27 cellular contexts compared by ENCODE assay signal in genomic region chr5:12119657-12120056, GRCh38.
"Had no signal": no experiment of that assay in that cellular context is flagged by ENCODE, and none has a peak within 500 bp of the region (broad histone marks: within the 10 kb centered on the region; RNA-seq: fewer than 3 reads in every experiment).

No MANE protein-coding gene starts in this region.

- H3K27ac Mint-ChIP-seq: dendritic cell treated with granulocyte-macrophage colony-stimulating factor and Interleukin-4, amounts not matched to agents 40 ng/mL and 50 ng/mL, for 4 days; effector memory CD8-positive, alpha-beta T cell had no signal

- H3K4me3 ChIP-seq: colonic mucosa, coronary artery, dorsolateral prefrontal cortex, esophagus muscularis mucosa, esophagus squamous epithelium, gastrocnemius medialis, gastroesophageal sphincter, heart left ventricle, heart right ventricle, hepatocyte had no signal

- H3K4me1 ChIP-seq: colonic mucosa, esophagus muscularis mucosa, esophagus squamous epithelium, foreskin keratinocyte, gastrocnemius medialis, gastroesophageal sphincter, heart left ventricle, heart right ventricle had no signal

- H3K27me3 ChIP-seq: colonic mucosa, dorsolateral prefrontal cortex, esophagus squamous epithelium, foreskin keratinocyte, gastrocnemius medialis, gastroesophageal sphincter, heart left ventricle, heart right ventricle, hepatocyte had no signal

- H3K27ac ChIP-seq: colonic mucosa, coronary artery, dorsolateral prefrontal cortex, epithelial cell of prostate, esophagus muscularis mucosa, esophagus squamous epithelium, foreskin keratinocyte, gastrocnemius medialis, gastroesophageal sphincter, heart left ventricle, heart right ventricle, hepatocyte had no signal

- H3K4me2 ChIP-seq: hepatocyte had no signal

- DNase-seq: colonic mucosa; cortex of kidney; dermis blood vessel endothelial cell; dorsolateral prefrontal cortex; effector CD4-positive, alpha-beta T cell; effector CD8-positive, alpha-beta T cell; effector memory CD4-positive, alpha-beta T cell; effector memory CD8-positive, alpha-beta T cell; erythroblast; esophagus squamous epithelium; foreskin fibroblast; foreskin keratinocyte; foreskin melanocyte; gastrocnemius medialis; glutamatergic neuron; head of caudate nucleus; heart left ventricle; heart right ventricle had no signal

- H3K9me3 ChIP-seq: colonic mucosa, esophagus muscularis mucosa, esophagus squamous epithelium, gastrocnemius medialis, gastroesophageal sphincter, heart left ventricle had no signal

- FAIRE-seq: endometrium, endothelial cell of umbilical vein, frontal cortex had no signal

- H3K4me3 Mint-ChIP-seq: dendritic cell treated with granulocyte-macrophage colony-stimulating factor and Interleukin-4, amounts not matched to agents 40 ng/mL and 50 ng/mL, for 4 days; effector memory CD8-positive, alpha-beta T cell had no signal

- H3K79me2 ChIP-seq: hepatocyte had no signal

- H3K27me3 Mint-ChIP-seq: dendritic cell treated with granulocyte-macrophage colony-stimulating factor and Interleukin-4, amounts not matched to agents 40 ng/mL and 50 ng/mL, for 4 days; effector memory CD8-positive, alpha-beta T cell had no signal

- H3K36me3 ChIP-seq: colonic mucosa, esophagus muscularis mucosa, esophagus squamous epithelium, gastrocnemius medialis, gastroesophageal sphincter, heart left ventricle, heart right ventricle had no signal
